ENCODE assay signal across 17 cellular contexts in the genomic region with DNA sequence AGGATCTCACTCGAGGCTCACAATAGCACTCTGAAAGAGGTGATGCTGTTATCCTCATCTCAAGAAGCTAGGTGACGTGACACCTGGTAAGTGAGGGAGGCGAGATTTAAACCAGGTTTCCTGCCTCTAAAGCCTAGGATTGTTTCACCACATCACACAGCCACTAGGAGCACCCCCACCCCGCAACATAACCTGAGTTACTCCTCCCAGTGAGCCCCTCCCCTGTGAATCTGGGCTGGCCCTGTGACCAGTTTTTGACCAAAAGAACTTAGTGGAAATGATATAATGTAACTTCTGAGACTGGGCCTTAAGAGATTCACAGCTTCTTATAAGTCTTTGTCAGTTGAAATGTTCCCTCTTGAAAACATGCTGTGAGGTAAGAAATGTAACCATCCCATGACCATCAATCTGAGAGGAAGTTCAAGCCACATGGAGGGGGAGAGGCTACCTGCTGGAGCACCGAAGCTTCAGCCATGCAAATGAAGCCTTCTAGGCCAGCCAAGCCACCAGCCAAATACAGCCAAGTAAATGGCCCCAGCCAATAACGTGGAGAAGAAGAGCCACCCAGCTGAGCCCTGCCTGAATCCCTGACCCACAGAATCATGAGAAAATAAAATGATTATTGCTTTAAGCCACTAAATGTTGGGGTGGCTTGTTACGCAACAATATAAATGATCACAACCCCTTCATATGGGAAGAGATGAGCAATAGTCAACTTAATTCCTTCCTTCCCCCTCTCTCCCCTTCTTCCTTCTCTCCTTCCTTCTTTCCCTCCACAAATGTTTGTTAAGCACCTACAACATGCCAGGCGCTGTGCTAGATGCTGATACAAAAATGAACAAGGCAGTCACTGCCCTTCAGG.
A peak's percentile ranks its signal among the peaks of the same experiment; 100 is the strongest.
DNase-seq lines count a peak whose midpoint lies in the region; ATAC-seq, FAIRE-seq and TF ChIP-seq lines count a peak whose summit lies in the region.
"Had no signal": no experiment of that assay in that cellular context is flagged by ENCODE, and none has a peak within 500 bp of the region (broad histone marks: within the 10 kb centered on the region; RNA-seq: fewer than 3 reads in every experiment).

No MANE protein-coding gene starts in this region.

- peaks cover 7% of the 10 kb centered on the region for H3K9me3 Mint-ChIP-seq in osteocyte (ENCODE audit: unreplicated experiment)
- peaks cover 4% of the 10 kb centered on the region for H3K9me3 Mint-ChIP-seq in activated CD8-positive, alpha-beta T cell treated with anti-CD3 and anti-CD28 coated beads, Interleukin-2, amount 10 ng/mL, durations not matched to agents 7 days and 5 days (ENCODE audit: insufficient read depth)

- no peaks in the 10 kb centered on the region for H3K36me3 Mint-ChIP-seq in osteocyte (ENCODE audit: unreplicated experiment)
- H3K36me3 Mint-ChIP-seq in activated CD8-positive, alpha-beta T cell treated with anti-CD3 and anti-CD28 coated beads, Interleukin-2, amount 10 ng/mL, durations not matched to agents 7 days and 5 days (ENCODE audit: low read depth) = no peaks in the 10 kb centered on the region
- H3K36me3 Mint-ChIP-seq: CD14-positive monocyte; CD4-positive, alpha-beta memory T cell had no signal

- POLR2A ChIA-PET in HepG2 (lab: Yijun Ruan, JAX) = no interaction called here
- POLR2A ChIA-PET in activated CD8-positive, alpha-beta T cell treated with anti-CD3 and anti-CD28 coated beads, Interleukin-2, amount 10 ng/mL, durations not matched to agents 7 days and 5 days (lab: Charles Lee) = no interaction called here

- no peak for TF ChIP-seq EP300 in HepG2 (IDR thresholded peaks at IDR 0.05; ENCODE audit: low read depth in 2 of 2, low read length in 2 of 2)
- TF ChIP-seq EP300 in HepG2 (CRISPR knock-in tag; IDR thresholded peaks at IDR 0.05; ENCODE audit: borderline replicate concordance) = no peak

- H3K79me2 ChIP-seq in HepG2 (ENCODE audit: insufficient read depth, low read length) = no peaks in the 10 kb centered on the region

- no peak for FAIRE-seq in HepG2 (lab: Jason Lieb, UNC)
- FAIRE-seq: GM19239, H1 had no signal

- H3K4me3 ChIP-seq in HepG2 (replicated peaks in 1 of 3; ENCODE audit: insufficient read depth in 1 of 3, low read depth in 2 of 3, low read length in 3 of 3) (no peak overlapping the region), right lobe of liver (no peak overlapping the region), coronary artery (no peak overlapping the region)
- H3K4me3 ChIP-seq: BLaER1 had no signal

- H3K9ac ChIP-seq in HepG2 (ENCODE audit: insufficient read depth, low read depth, low read length) = no peak overlapping the region
- H3K9ac ChIP-seq: BLaER1 had no signal

- no peak for TF ChIP-seq CTCF in HepG2 (CRISPR knock-in tag; IDR thresholded peaks at IDR 0.05)
- TF ChIP-seq CTCF in right lobe of liver (IDR thresholded peaks at IDR 0.05) = no peak
- no peak for TF ChIP-seq CTCF in coronary artery (IDR thresholded peaks at IDR 0.05)
- no peak for TF ChIP-seq CTCF in osteocyte (IDR thresholded peaks at IDR 0.05)

- peaks cover 2% of the 10 kb centered on the region for H3K4me1 Mint-ChIP-seq in osteocyte (ENCODE audit: unreplicated experiment)
- H3K4me1 Mint-ChIP-seq in activated CD8-positive, alpha-beta T cell treated with anti-CD3 and anti-CD28 coated beads, Interleukin-2, amount 10 ng/mL, durations not matched to agents 7 days and 5 days (ENCODE audit: low read depth) = no peaks in the 10 kb centered on the region

- H3K27ac ChIP-seq in HepG2 (ENCODE audit: extremely low read length, insufficient read depth, low read length) = no peak overlapping the region
- H3K27ac ChIP-seq in right lobe of liver = no peak overlapping the region
- H3K27ac ChIP-seq in coronary artery = no peak overlapping the region
- H3K27ac ChIP-seq: BLaER1 had no signal

- no peak overlapping the region for H3K4me2 ChIP-seq in HepG2 (ENCODE audit: low read depth, low read length)
- H3K4me2 ChIP-seq: BLaER1 had no signal

- H2AFZ ChIP-seq in HepG2 (ENCODE audit: low read length) = no peak overlapping the region

- no peaks in the 10 kb centered on the region for H3K27me3 Mint-ChIP-seq in osteocyte (ENCODE audit: unreplicated experiment)
- no peaks in the 10 kb centered on the region for H3K27me3 Mint-ChIP-seq in activated CD8-positive, alpha-beta T cell treated with anti-CD3 and anti-CD28 coated beads, Interleukin-2, amount 10 ng/mL, durations not matched to agents 7 days and 5 days (ENCODE audit: low read depth)

- CTCF ChIA-PET in HepG2 (lab: Yijun Ruan, JAX; ENCODE audit: low intra/inter-chr PET ratio, low total read pairs) = no interaction called here
- CTCF ChIA-PET in activated CD8-positive, alpha-beta T cell treated with anti-CD3 and anti-CD28 coated beads, Interleukin-2, amount 10 ng/mL, durations not matched to agents 7 days and 5 days (lab: Charles Lee) = interaction anchor here (0.6 kb wide), 1 partner anchor 153 kb away, joined by 3 read pairs; no protein-coding TSS in a partner anchor

- peaks cover 10% of the 10 kb centered on the region; the same call in 1 of the 2 replicates for H3K9me3 ChIP-seq in HepG2 (ENCODE audit: low read length)
- H3K9me3 ChIP-seq in right lobe of liver = no peaks in the 10 kb centered on the region

- ATAC-seq in HepG2 = no peak
- ATAC-seq in right lobe of liver = no peak
- ATAC-seq in activated CD8-positive, alpha-beta T cell treated with anti-CD3 and anti-CD28 coated beads, Interleukin-2, amount 10 ng/mL, durations not matched to agents 7 days and 5 days = no peak
- ATAC-seq in GM19035 (IDR thresholded peaks at IDR 0.05; ENCODE audit: unreplicated experiment) = no peak
- no peak for ATAC-seq in GM19351 (IDR thresholded peaks at IDR 0.05; ENCODE audit: unreplicated experiment)

- BruUV-seq in HepG2 (replicated peaks; lab: Mats Ljungman, UMichigan) = no TSS peak

- H3K36me3 ChIP-seq in HepG2 (replicated peaks in 1 of 2; ENCODE audit: control insufficient read depth in 1 of 2, insufficient read depth in 2 of 2, low read length in 2 of 2) = no peaks in the 10 kb centered on the region
- H3K36me3 ChIP-seq in right lobe of liver = no peaks in the 10 kb centered on the region
- H3K36me3 ChIP-seq: BLaER1 had no signal

- no peak for DNase-seq in HepG2 (ENCODE audit: low spot score)
- DNase-seq in right lobe of liver = no peak
- DNase-seq in coronary artery (ENCODE audit: low spot score) = peak; percentile 19
- peak; percentile 62 for DNase-seq in osteocyte (ENCODE audit: extremely low spot score, unreplicated experiment)
- DNase-seq in activated CD8-positive, alpha-beta T cell treated with anti-CD3 and anti-CD28 coated beads, Interleukin-2, amount 10 ng/mL, durations not matched to agents 7 days and 5 days = no peak
- DNase-seq: 8988T; CD4-positive, alpha-beta memory T cell; DMS153; DMS79; GF-D8; H9 had no signal

- WGBS in HepG2 (ENCODE audit: low lambda C conversion rate) = 56% methylated on average over 5 of the region's 8 CpGs
- WGBS in right lobe of liver (ENCODE audit: insufficient coverage, low coverage, low lambda C conversion rate, missing lambda C conversion rate) = 81% methylated on average over 5 of the region's 8 CpGs

- TF ChIP-seq POLR2A in HepG2 (IDR thresholded peaks at IDR 0.05; ENCODE audit: insufficient read depth in 1 of 2, low read depth in 2 of 2, low read length in 2 of 2) (no peak), right lobe of liver (IDR thresholded peaks at IDR 0.05) (no peak)

- intact Hi-C loops in HepG2 (cut with micrococcal nuclease; ENCODE audit: unreplicated experiment) = no loop called here
- intact Hi-C loops in right lobe of liver (cut with DNase I) = no loop called here

- H3K27ac Mint-ChIP-seq in osteocyte (ENCODE audit: unreplicated experiment) = no peak overlapping the region
- H3K27ac Mint-ChIP-seq in activated CD8-positive, alpha-beta T cell treated with anti-CD3 and anti-CD28 coated beads, Interleukin-2, amount 10 ng/mL, durations not matched to agents 7 days and 5 days = no peak overlapping the region
- H3K27ac Mint-ChIP-seq: CD14-positive monocyte; CD4-positive, alpha-beta memory T cell; H9 had no signal

- H3K4me1 ChIP-seq in HepG2 (ENCODE audit: insufficient read depth, low read length) (peaks cover 11% of the 10 kb centered on the region), right lobe of liver (no peaks in the 10 kb centered on the region)

- H4K20me1 ChIP-seq in HepG2 (ENCODE audit: insufficient read depth, low read length) = no peaks in the 10 kb centered on the region
- H4K20me1 ChIP-seq: BLaER1 had no signal

- H3K27me3 ChIP-seq in HepG2 (ENCODE audit: control insufficient read depth in 1 of 2, insufficient read depth in 2 of 2, low read length in 2 of 2) (no peaks in the 10 kb centered on the region; a peak in 1 of 5 replicates), right lobe of liver (no peaks in the 10 kb centered on the region)
- H3K27me3 ChIP-seq: BLaER1 had no signal

- in situ Hi-C loops in HepG2 (cut with HindIII; ENCODE audit: extremely low pct_ligation_motif_present, low pct_unique_long_range_greater_than_20kb) = no loop called here

- no peak for TF ChIP-seq RAD21 in HepG2 (CRISPR knock-in tag; IDR thresholded peaks at IDR 0.05)

- no peak overlapping the region for H3K4me3 Mint-ChIP-seq in osteocyte (ENCODE audit: unreplicated experiment)
- no peak overlapping the region for H3K4me3 Mint-ChIP-seq in activated CD8-positive, alpha-beta T cell treated with anti-CD3 and anti-CD28 coated beads, Interleukin-2, amount 10 ng/mL, durations not matched to agents 7 days and 5 days
- H3K4me3 Mint-ChIP-seq: CD14-positive monocyte; CD4-positive, alpha-beta memory T cell; H9 had no signal

TF ChIP-seq in HepG2, 621 proteins besides CTCF, POLR2A, EP300 and RAD21:
- no peak for TF ChIP-seq ZNF382 (CRISPR knock-in tag; IDR thresholded peaks at IDR 0.05; ENCODE audit: borderline replicate concordance)
- TF ChIP-seq ZNF331 (CRISPR knock-in tag; IDR thresholded peaks at IDR 0.05) = peak; percentile 99
- peak; percentile 71 for TF ChIP-seq CEBPB (IDR thresholded peaks at IDR 0.05; ENCODE audit: borderline replicate concordance, low read depth, low read length)

Comparison
In these comparisons a context has a peak if more than half of its experiments do, and no peak if none do; other contexts are left out.
1. DNase-seq: peak in coronary artery (single experiment) and osteocyte (single experiment); none in HepG2 (single experiment), right lobe of liver (0 of 3) and activated CD8-positive, alpha-beta T cell treated with anti-CD3 and anti-CD28 coated beads, Interleukin-2, amount 10 ng/mL, durations not matched to agents 7 days and 5 days (single experiment).